Comparison of ENCODE assay signal across 15 cellular contexts in the genomic region with DNA sequence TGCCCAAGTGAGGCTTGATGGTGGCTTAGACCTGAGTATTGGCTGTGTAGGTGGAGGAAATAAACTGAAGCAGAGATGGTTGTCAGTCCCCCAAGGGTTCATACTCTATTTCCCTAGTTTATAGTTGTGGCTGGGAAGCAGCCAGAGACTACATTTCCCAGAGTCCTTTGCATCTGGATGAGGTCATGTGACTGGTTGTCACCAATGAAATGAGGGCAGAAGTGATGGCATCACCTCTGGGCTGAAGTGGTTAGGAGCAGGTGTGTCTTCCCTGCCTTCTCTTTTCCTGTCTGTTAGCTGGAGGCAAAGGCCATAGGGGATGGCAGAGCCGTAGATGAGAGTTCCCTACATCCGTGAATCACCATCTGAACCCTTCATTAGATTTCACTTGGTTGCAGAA. TPM values are rescaled to one million over a fixed set of nuclear protein-coding genes. Genes with fewer than 3 reads are reported as not detected.
DNase-seq lines count a peak whose midpoint lies in the region; ATAC-seq and TF ChIP-seq lines count a peak whose summit lies in the region.
"Had no signal": no experiment of that assay in that cellular context is flagged by ENCODE, and none has a peak within 500 bp of the region (broad histone marks: within the 10 kb centered on the region; RNA-seq: fewer than 3 reads in every experiment).

No MANE protein-coding gene starts in this region.

- no peaks in the 10 kb centered on the region for H3K36me3 ChIP-seq in gastrocnemius medialis
- H3K36me3 ChIP-seq in tibial artery = no peaks in the 10 kb centered on the region

- TF ChIP-seq CTCF in gastrocnemius medialis (IDR thresholded peaks at IDR 0.05 in 4 of 5, conservative IDR thresholded peaks at IDR 0.05 in 1 of 5) (no peak), tibial artery (IDR thresholded peaks at IDR 0.05) (no peak)

- in situ Hi-C loops in gastrocnemius medialis (cut with MboI; ENCODE audit: low sequenced_read_pairs in 4 of 4) = no loop called here

- H3K27me3 ChIP-seq in gastrocnemius medialis (no peaks in the 10 kb centered on the region), tibial artery (no peaks in the 10 kb centered on the region)

- H3K27ac ChIP-seq in gastrocnemius medialis (no peak overlapping the region), tibial artery (no peak overlapping the region)

- H3K4me3 ChIP-seq in gastrocnemius medialis (no peak overlapping the region), tibial artery (no peak overlapping the region)

- H3K4me1 ChIP-seq in gastrocnemius medialis (no peaks in the 10 kb centered on the region), tibial artery (no peaks in the 10 kb centered on the region)

- intact Hi-C loops in gastrocnemius medialis (cut with DNase I; ENCODE audit: low total_unique reads) (no loop called here), tibial artery (cut with DNase I; ENCODE audit: low total_unique reads) (no loop called here)

- H3K9me3 ChIP-seq in gastrocnemius medialis (no peaks in the 10 kb centered on the region), tibial artery (no peaks in the 10 kb centered on the region)

- no peak for TF ChIP-seq POLR2A in gastrocnemius medialis (IDR thresholded peaks at IDR 0.05)

- peak; percentile 42 to 94 for ATAC-seq in gastrocnemius medialis
- ATAC-seq in HG03175 (IDR thresholded peaks at IDR 0.05; ENCODE audit: unreplicated experiment) = no peak
- ATAC-seq in GM18517 (IDR thresholded peaks at IDR 0.05; ENCODE audit: unreplicated experiment) = no peak
- ATAC-seq: natural killer cell treated with Interleukin-12 subunit alpha and Interleukin-12 subunit beta and Interleukin-15 and Interleukin-18, amount 100 ng/mL, for 72 hours had no signal

- DNase-seq in NCI-H748 (lab: John Stamatoyannopoulos, UW; ENCODE audit: unreplicated experiment) (peak; percentile 20), NCI-H748 treated with DMSO at 0.1 percent for 48 hours (lab: John Stamatoyannopoulos, UW) (no peak), NAMALWA (ENCODE audit: low spot score) (peak; percentile 41), SW480 (ENCODE audit: low spot score) (peak; percentile 31), gastrocnemius medialis (peak in 1 of 2 donors; percentile 36), tibial artery (no peak)
- DNase-seq: activated CD4-positive, CD25-positive, alpha-beta regulatory T cell; activated naive CD8-positive, alpha-beta T cell treated with anti-CD3 and anti-CD28 coated beads, Interleukin-2, amount 10 ng/mL, durations not matched to agents 7 days and 5 days; activated T-cell treated with anti-CD3 and anti-CD28 coated beads for 4 hours; DMS79; stimulated activated CD4-positive, alpha-beta T cell treated with anti-CD3 and anti-CD28 coated beads, Interleukin-2, amount 100 ng/mL, for 48 hours had no signal

RNA-seq across cellular contexts. Expression of a gene that starts 16.3 kb away (rescaled TPM):
- total RNA-seq in gastrocnemius medialis = 10 to 100 TPM in 2 of 4 donors, 1 to 10 TPM in 2; 6.4 to 39.9 (median 8.9) TPM
- total RNA-seq: activated naive CD8-positive, alpha-beta T cell treated with anti-CD3 and anti-CD28 coated beads, Interleukin-2, amount 10 ng/mL, durations not matched to agents 7 days and 5 days; LHCN-M2; natural killer cell treated with Interleukin-12 subunit alpha and Interleukin-12 subunit beta and Interleukin-15 and Interleukin-18, amount 100 ng/mL, for 72 hours had no signal

Comparison
In these comparisons a context has a peak if more than half of its experiments do, and no peak if none do; other contexts are left out.
1. DNase-seq: peak in NCI-H748 (single experiment), NAMALWA (single experiment) and SW480 (single experiment); none in NCI-H748 treated with DMSO at 0.1 percent for 48 hours (single experiment) and tibial artery (0 of 2).
2. ATAC-seq: peak in gastrocnemius medialis (2 of 2); none in HG03175 (single experiment) and GM18517 (single experiment).